In genomic region chr5:55149396-55149795, GRCh38 we compare ENCODE assay signal across 36 cellular contexts. TPM values are rescaled to one million over a fixed set of nuclear protein-coding genes. Genes with fewer than 3 reads are reported as not detected.
"Had no signal": no experiment of that assay in that cellular context is flagged by ENCODE, and none has a peak within 500 bp of the region (broad histone marks: within the 10 kb centered on the region; RNA-seq: fewer than 3 reads in every experiment).

No MANE protein-coding gene starts in this region.

- H3K27ac ChIP-seq: body of pancreas, brain microvascular endothelial cell, breast epithelium, cardiac muscle cell, VCaP had no signal

- H3K4me1 ChIP-seq: body of pancreas, breast epithelium had no signal

- FAIRE-seq: astrocyte, TTC549 had no signal

- DNase-seq: activated CD4-positive, alpha-beta memory T cell treated with anti-CD3 and anti-CD28 coated beads, Interleukin-2, amount 10 ng/mL, durations not matched to agents 7 days and 5 days; activated CD4-positive, alpha-beta T cell treated with anti-CD3 and anti-CD28 coated beads for 1 hour; activated CD4-positive, alpha-beta T cell treated with anti-CD3 and anti-CD28 coated beads for 36 hours; activated CD4-positive, alpha-beta T cell treated with anti-CD3 and anti-CD28 coated beads for 48 hours; activated CD4-positive, alpha-beta T cell treated with anti-CD3 and anti-CD28 coated beads, Interleukin-2, amount 10 ng/mL, durations not matched to agents 7 days and 5 days; activated CD4-positive, alpha-beta T cell treated with anti-CD3 and anti-CD28 coated beads, Interleukin-2, amount 50 U/mL, for 48 hours; activated CD4-positive, CD25-positive, alpha-beta regulatory T cell; activated CD8-positive, alpha-beta memory T cell treated with anti-CD3 and anti-CD28 coated beads for 24 hours; activated CD8-positive, alpha-beta memory T cell treated with anti-CD3 and anti-CD28 coated beads, Interleukin-2, amount 10 ng/mL, durations not matched to agents 7 days and 5 days; activated CD8-positive, alpha-beta memory T cell treated with anti-CD3 and anti-CD28 coated beads, Interleukin-2, amount 50 U/mL, for 48 hours; activated CD8-positive, alpha-beta T cell treated with anti-CD3 and anti-CD28 coated beads, Interleukin-2, amount 10 ng/mL, durations not matched to agents 7 days and 5 days; activated effector memory CD4-positive, alpha-beta T cell treated with Interleukin-2 at 50 U/mL for 16 hours; activated gamma-delta T cell; activated naive CD4-positive, alpha-beta T cell treated with anti-CD3 and anti-CD28 coated beads, Interleukin-2, amount 10 ng/mL, durations not matched to agents 7 days and 5 days; activated naive CD4-positive, alpha-beta T cell treated with Interleukin-2 at 50 U/mL for 16 hours; activated naive CD8-positive, alpha-beta T cell treated with anti-CD3 and anti-CD28 coated beads, Interleukin-2, amount 10 ng/mL, durations not matched to agents 7 days and 5 days; activated naive CD8-positive, alpha-beta T cell treated with anti-CD3 and anti-CD28 coated beads, Interleukin-2, amount 50 U/mL, for 24 hours; activated T-cell treated with anti-CD3 and anti-CD28 coated beads, Interleukin-2, amount 50 U/mL, for 24 hours; activated T-cell treated with anti-CD3 and anti-CD28 coated beads, Interleukin-2, amount 50 U/mL, for 48 hours; amniotic stem cell; aorta; body of pancreas; brain microvascular endothelial cell; caudate nucleus; cerebellar nuclear complex; SW 1271; T-helper 1 cell; T-helper 9 cell had no signal

- H3K27me3 ChIP-seq: body of pancreas, brain microvascular endothelial cell, breast epithelium, cardiac muscle cell had no signal

- ATAC-seq: activated CD4-positive, alpha-beta T cell treated with anti-CD3 and anti-CD28 coated beads for 36 hours; activated CD4-positive, CD25-positive, alpha-beta regulatory T cell treated with anti-CD3 and anti-CD28 coated beads, Interleukin-2, amount 50 U/mL, for 24 hours; activated CD8-positive, alpha-beta memory T cell treated with anti-CD3 and anti-CD28 coated beads, Interleukin-2, amount 10 ng/mL, durations not matched to agents 7 days and 5 days; activated CD8-positive, alpha-beta T cell treated with anti-CD3 and anti-CD28 coated beads, Interleukin-2, amount 10 ng/mL, durations not matched to agents 7 days and 5 days; activated naive CD8-positive, alpha-beta T cell treated with anti-CD3 and anti-CD28 coated beads, Interleukin-2, amount 50 U/mL, for 24 hours; body of pancreas had no signal

- H3K36me3 ChIP-seq: brain microvascular endothelial cell, breast epithelium, cardiac muscle cell had no signal

- H3K9me3 ChIP-seq: body of pancreas, breast epithelium had no signal

- H3K4me3 ChIP-seq: body of pancreas, breast epithelium, cardiac muscle cell had no signal

RNA-seq across cellular contexts. Expression of gene GPX8, which starts 10.6 kb away (rescaled TPM):
- total RNA-seq: activated CD4-positive, alpha-beta memory T cell treated with anti-CD3 and anti-CD28 coated beads, Interleukin-2, amount 10 ng/mL, durations not matched to agents 7 days and 5 days; activated CD4-positive, alpha-beta T cell treated with anti-CD3 and anti-CD28 coated beads for 36 hours; activated CD4-positive, alpha-beta T cell treated with anti-CD3 and anti-CD28 coated beads, Interleukin-2, amount 10 ng/mL, durations not matched to agents 7 days and 5 days; activated CD8-positive, alpha-beta memory T cell treated with anti-CD3 and anti-CD28 coated beads, Interleukin-2, amount 10 ng/mL, durations not matched to agents 7 days and 5 days; activated CD8-positive, alpha-beta T cell treated with anti-CD3 and anti-CD28 coated beads, Interleukin-2, amount 10 ng/mL, durations not matched to agents 7 days and 5 days; activated naive CD8-positive, alpha-beta T cell treated with anti-CD3 and anti-CD28 coated beads, Interleukin-2, amount 10 ng/mL, durations not matched to agents 7 days and 5 days; activated T-helper 2 cell treated with anti-CD3 and anti-CD28 coated beads, Interferon-gamma antibody, Interleukin-2, Interleukin-4, amounts not matched to agents 10 μg/mL and 5 μg/mL and 100 μg/mL, durations not matched to agents 14 hours and 24 hours and 36 hours had no signal

RNA-seq across cellular contexts. Expression of gene CDC20B, which starts 23.6 kb away (rescaled TPM):
- total RNA-seq: activated CD4-positive, alpha-beta T cell treated with anti-CD3 and anti-CD28 coated beads for 36 hours; aorta; body of pancreas; breast epithelium had no signal
- polyA plus RNA-seq: adipose tissue, aorta had no signal

RNA-seq across cellular contexts. Expression of gene GZMA, which starts 47.0 kb away (rescaled TPM):
- total RNA-seq: body of pancreas, cardiac muscle cell had no signal
- polyA plus RNA-seq: cardiac muscle cell had no signal
